In genomic region chrX:140664939-140665338, GRCh38 we compare ENCODE assay signal across 10 cellular contexts. TPM values are rescaled to one million over a fixed set of nuclear protein-coding genes. Genes with fewer than 3 reads are reported as not detected.
DNase-seq lines count a peak whose midpoint lies in the region; ATAC-seq, FAIRE-seq and TF ChIP-seq lines count a peak whose summit lies in the region.
"Had no signal": no experiment of that assay in that cellular context is flagged by ENCODE, and none has a peak within 500 bp of the region (broad histone marks: within the 10 kb centered on the region; RNA-seq: fewer than 3 reads in every experiment).

No MANE protein-coding gene starts in this region.

- POLR2A ChIA-PET in Panc1 (lab: Charles Lee) = no interaction called here

- no peak overlapping the region for H3K4me3 Mint-ChIP-seq in natural killer cell treated with Interleukin-12 subunit alpha and Interleukin-12 subunit beta and Interleukin-15 and Interleukin-18, amount 100 ng/mL, for 72 hours
- H3K4me3 Mint-ChIP-seq in activated T-helper 1 cell treated with anti-CD3 and anti-CD28 coated beads, Interleukin-12 subunit alpha, Interleukin-12 subunit beta, Interleukin-2, Interleukin-4 antibody, amounts not matched to agents 30 ng/mL and 10 ng/mL and 1 ng/mL, durations not matched to agents 14 hours and 24 hours and 36 hours = no peak overlapping the region

- no peaks in the 10 kb centered on the region for H3K36me3 ChIP-seq in Panc1 (ENCODE audit: control insufficient read depth, insufficient read depth, low read length)

- H3K4me3 ChIP-seq in Panc1 (ENCODE audit: low read depth in 2 of 2, low read length in 2 of 2) = no peak overlapping the region

- H3K27ac ChIP-seq in Panc1 (ENCODE audit: low read length) = no peak overlapping the region

- H3K36me3 Mint-ChIP-seq in natural killer cell treated with Interleukin-12 subunit alpha and Interleukin-12 subunit beta and Interleukin-15 and Interleukin-18, amount 100 ng/mL, for 72 hours = no peaks in the 10 kb centered on the region
- H3K36me3 Mint-ChIP-seq in activated T-helper 1 cell treated with anti-CD3 and anti-CD28 coated beads, Interleukin-12 subunit alpha, Interleukin-12 subunit beta, Interleukin-2, Interleukin-4 antibody, amounts not matched to agents 30 ng/mL and 10 ng/mL and 1 ng/mL, durations not matched to agents 14 hours and 24 hours and 36 hours (ENCODE audit: low read depth) = no peaks in the 10 kb centered on the region

- no peak overlapping the region for H3K27ac Mint-ChIP-seq in natural killer cell treated with Interleukin-12 subunit alpha and Interleukin-12 subunit beta and Interleukin-15 and Interleukin-18, amount 100 ng/mL, for 72 hours
- H3K27ac Mint-ChIP-seq in activated T-helper 1 cell treated with anti-CD3 and anti-CD28 coated beads, Interleukin-12 subunit alpha, Interleukin-12 subunit beta, Interleukin-2, Interleukin-4 antibody, amounts not matched to agents 30 ng/mL and 10 ng/mL and 1 ng/mL, durations not matched to agents 14 hours and 24 hours and 36 hours = no peak overlapping the region

- intact Hi-C loops in Panc1 (cut with micrococcal nuclease; ENCODE audit: unreplicated experiment) = loop anchor here (2.0 to 10.0 kb wide), 3 partner anchors 92 to 608 kb away; no protein-coding TSS in a partner anchor
- intact Hi-C loops in activated T-helper 1 cell treated with anti-CD3 and anti-CD28 coated beads, Interleukin-12 subunit alpha, Interleukin-12 subunit beta, Interleukin-2, Interleukin-4 antibody, amounts not matched to agents 30 ng/mL and 10 ng/mL and 1 ng/mL, durations not matched to agents 14 hours and 24 hours and 36 hours (cut with micrococcal nuclease) = no loop called here

- TF ChIP-seq CTCF in Panc1 (IDR thresholded peaks at IDR 0.05) = peak; percentile 45; the same call in 1 of the 2 replicates

- H3K27me3 ChIP-seq in Panc1 (ENCODE audit: control insufficient read depth, insufficient read depth, low read length) = no peaks in the 10 kb centered on the region

- no peaks in the 10 kb centered on the region for H3K4me1 Mint-ChIP-seq in natural killer cell treated with Interleukin-12 subunit alpha and Interleukin-12 subunit beta and Interleukin-15 and Interleukin-18, amount 100 ng/mL, for 72 hours (ENCODE audit: low read depth in 2 of 2)
- no peaks in the 10 kb centered on the region for H3K4me1 Mint-ChIP-seq in activated T-helper 1 cell treated with anti-CD3 and anti-CD28 coated beads, Interleukin-12 subunit alpha, Interleukin-12 subunit beta, Interleukin-2, Interleukin-4 antibody, amounts not matched to agents 30 ng/mL and 10 ng/mL and 1 ng/mL, durations not matched to agents 14 hours and 24 hours and 36 hours (ENCODE audit: low read depth)

- FAIRE-seq in A204.1 (lab: Jason Lieb, UNC) = peak; percentile 87

- H3K4me1 ChIP-seq in Panc1 (ENCODE audit: control insufficient read depth, insufficient read depth, low read length) = no peaks in the 10 kb centered on the region

- ATAC-seq in GM18861 (IDR thresholded peaks at IDR 0.05; ENCODE audit: unreplicated experiment) = peak; percentile 66
- ATAC-seq in Panc1 = peak; percentile 75
- ATAC-seq in GM21390 (IDR thresholded peaks at IDR 0.05; ENCODE audit: unreplicated experiment) = no peak
- ATAC-seq in natural killer cell treated with Interleukin-12 subunit alpha and Interleukin-12 subunit beta and Interleukin-15 and Interleukin-18, amount 100 ng/mL, for 72 hours = no peak

- no peaks in the 10 kb centered on the region for H3K9me3 ChIP-seq in Panc1 (ENCODE audit: control insufficient read depth, insufficient read depth, low read depth, low read length)

- no TSS peak for BruUV-seq in Panc1 (replicated peaks; lab: Mats Ljungman, UMichigan)

- CTCF ChIA-PET in Panc1 (lab: Charles Lee) = interaction anchor here (0.5 kb wide), 1 partner anchor 128 kb away, joined by 3 read pairs; no protein-coding TSS in a partner anchor

- H3K9me3 Mint-ChIP-seq in natural killer cell treated with Interleukin-12 subunit alpha and Interleukin-12 subunit beta and Interleukin-15 and Interleukin-18, amount 100 ng/mL, for 72 hours = no peaks in the 10 kb centered on the region
- no peaks in the 10 kb centered on the region for H3K9me3 Mint-ChIP-seq in activated T-helper 1 cell treated with anti-CD3 and anti-CD28 coated beads, Interleukin-12 subunit alpha, Interleukin-12 subunit beta, Interleukin-2, Interleukin-4 antibody, amounts not matched to agents 30 ng/mL and 10 ng/mL and 1 ng/mL, durations not matched to agents 14 hours and 24 hours and 36 hours

- peaks cover 0 to 22% of the 10 kb centered on the region in 2 donors for H3K27me3 Mint-ChIP-seq in natural killer cell treated with Interleukin-12 subunit alpha and Interleukin-12 subunit beta and Interleukin-15 and Interleukin-18, amount 100 ng/mL, for 72 hours
- no peaks in the 10 kb centered on the region for H3K27me3 Mint-ChIP-seq in activated T-helper 1 cell treated with anti-CD3 and anti-CD28 coated beads, Interleukin-12 subunit alpha, Interleukin-12 subunit beta, Interleukin-2, Interleukin-4 antibody, amounts not matched to agents 30 ng/mL and 10 ng/mL and 1 ng/mL, durations not matched to agents 14 hours and 24 hours and 36 hours (ENCODE audit: insufficient read depth)

- peak; percentile 22 for DNase-seq in Panc1 (ENCODE audit: low read depth, low spot score)
- peak; percentile 4 for DNase-seq in foreskin melanocyte
- no peak for DNase-seq in HUDEP-2 (lab: John Stamatoyannopoulos, UW; ENCODE audit: unreplicated experiment in 76 of 76)
- no peak for DNase-seq in natural killer cell treated with Interleukin-12 subunit alpha and Interleukin-12 subunit beta and Interleukin-15 and Interleukin-18, amount 100 ng/mL, for 72 hours (ENCODE audit: low spot score)
- DNase-seq in activated T-helper 1 cell treated with anti-CD3 and anti-CD28 coated beads, Interleukin-12 subunit alpha, Interleukin-12 subunit beta, Interleukin-2, Interleukin-4 antibody, amounts not matched to agents 30 ng/mL and 10 ng/mL and 1 ng/mL, durations not matched to agents 14 hours and 24 hours and 36 hours (ENCODE audit: low spot score) = no peak
- DNase-seq: NCI-H2029, nucleus accumbens had no signal

- in situ Hi-C loops in Panc1 (cut with HindIII; ENCODE audit: low pct_unique_long_range_greater_than_20kb, low sequenced_read_pairs) = no loop called here

RNA-seq across cellular contexts. Expression of gene LINC00632, which starts 44.6 kb away (rescaled TPM):
- 0.13 TPM for total RNA-seq in Panc1 (2021; ENCODE audit: unreplicated experiment)
- polyA plus RNA-seq in Panc1 (2012; ENCODE audit: insufficient read length) = not detected
- 1 to 10 TPM in 1 of 2 donors, not detected in 1; 1.0 TPM for total RNA-seq in natural killer cell treated with Interleukin-12 subunit alpha and Interleukin-12 subunit beta and Interleukin-15 and Interleukin-18, amount 100 ng/mL, for 72 hours
- total RNA-seq in activated T-helper 1 cell treated with anti-CD3 and anti-CD28 coated beads, Interleukin-12 subunit alpha, Interleukin-12 subunit beta, Interleukin-2, Interleukin-4 antibody, amounts not matched to agents 30 ng/mL and 10 ng/mL and 1 ng/mL, durations not matched to agents 14 hours and 24 hours and 36 hours = 3.3 and 4.1 TPM in 2 replicates

Comparison
In these comparisons a context has a peak if more than half of its experiments do, and no peak if none do; other contexts are left out.
1. ATAC-seq: peak in GM18861 (single experiment) and Panc1 (single experiment); none in GM21390 (single experiment) and natural killer cell treated with Interleukin-12 subunit alpha and Interleukin-12 subunit beta and Interleukin-15 and Interleukin-18, amount 100 ng/mL, for 72 hours (0 of 2).
2. DNase-seq: peak in Panc1 (single experiment) and foreskin melanocyte (single experiment); none in HUDEP-2 (0 of 76), natural killer cell treated with Interleukin-12 subunit alpha and Interleukin-12 subunit beta and Interleukin-15 and Interleukin-18, amount 100 ng/mL, for 72 hours (single experiment) and activated T-helper 1 cell treated with anti-CD3 and anti-CD28 coated beads, Interleukin-12 subunit alpha, Interleukin-12 subunit beta, Interleukin-2, Interleukin-4 antibody, amounts not matched to agents 30 ng/mL and 10 ng/mL and 1 ng/mL, durations not matched to agents 14 hours and 24 hours and 36 hours (single experiment).